ENCODE assay signal across 27 cellular contexts in genomic region chr12:56451147-56451546, GRCh38. TPM values are rescaled to one million over a fixed set of nuclear protein-coding genes. Genes with fewer than 3 reads are reported as not detected.
"Had no signal": no experiment of that assay in that cellular context is flagged by ENCODE, and none has a peak within 500 bp of the region (broad histone marks: within the 10 kb centered on the region; RNA-seq: fewer than 3 reads in every experiment).

No MANE protein-coding gene starts in this region.

- H3K9me3 Mint-ChIP-seq: immature natural killer cell; naive thymus-derived CD4-positive, alpha-beta T cell had no signal

- H3K36me3 ChIP-seq: brain microvascular endothelial cell, left lung, sigmoid colon, thyroid gland had no signal

- DNase-seq: activated CD4-positive, alpha-beta T cell treated with anti-CD3 and anti-CD28 coated beads for 4 hours; activated CD4-positive, alpha-beta T cell treated with anti-CD3 and anti-CD28 coated beads, Interleukin-2, amount 50 U/mL, for 48 hours; activated CD4-positive, CD25-positive, alpha-beta regulatory T cell; activated gamma-delta T cell; activated naive CD4-positive, alpha-beta T cell treated with anti-CD3 and anti-CD28 coated beads, Interleukin-2, amount 50 U/mL, for 16 hours; activated T-cell treated with anti-CD3 and anti-CD28 coated beads, Interleukin-2, amount 50 U/mL, for 48 hours; aorta; brain microvascular endothelial cell; caudate nucleus; effector memory CD4-positive, alpha-beta T cell; foreskin melanocyte; immature natural killer cell; left lung; naive thymus-derived CD4-positive, alpha-beta T cell; nucleus accumbens; sigmoid colon; stimulated activated CD4-positive, alpha-beta T cell treated with anti-CD3 and anti-CD28 coated beads, Interleukin-15, amount 100 ng/mL, for 24 hours; stimulated activated naive CD4-positive, alpha-beta T cell treated with Interleukin-2 at 50 U/mL for 16 hours; substantia nigra; T-helper 1 cell; T-helper 9 cell; thyroid gland had no signal

- H3K27me3 Mint-ChIP-seq: naive thymus-derived CD4-positive, alpha-beta T cell had no signal

- H3K4me3 ChIP-seq: left lung, lung, sigmoid colon, smooth muscle cell, thyroid gland had no signal

- ATAC-seq: left lung; naive thymus-derived CD4-positive, alpha-beta T cell had no signal

- H3K27ac ChIP-seq: brain microvascular endothelial cell, left lung, sigmoid colon, thyroid gland had no signal

- H3K36me3 Mint-ChIP-seq: immature natural killer cell had no signal

- H3K9me3 ChIP-seq: left lung, sigmoid colon, thyroid gland had no signal

- H3K27me3 ChIP-seq: brain microvascular endothelial cell, left lung, sigmoid colon, thyroid gland had no signal

- H3K4me2 ChIP-seq: smooth muscle cell had no signal

RNA-seq across cellular contexts. Expression of gene MIP, which starts 3.3 kb away (rescaled TPM):
- total RNA-seq: aorta; kidney epithelial cell; left lung; lung; mesenteric fat pad; naive thymus-derived CD4-positive, alpha-beta T cell; sigmoid colon; smooth muscle cell; thyroid gland; ureter had no signal
- polyA plus RNA-seq: aorta; naive thymus-derived CD4-positive, alpha-beta T cell; smooth muscle cell had no signal

RNA-seq across cellular contexts. Expression of gene GLS2, which starts 36.8 kb away (rescaled TPM):
- total RNA-seq: mesenteric fat pad had no signal
